In genomic region chr17:81930142-81931125, GRCh38 we compare ENCODE assay signal across 1 cellular context.
TF ChIP-seq lines count a peak whose summit lies in the region.

No MANE protein-coding gene starts in this region.

TF ChIP-seq in A549, 52 proteins besides CTCF, POLR2A, EP300 and RAD21 (continued from another document):
- peak; percentile 88 for TF ChIP-seq REST (IDR thresholded peaks at IDR 0.05)
